ENCODE assay signal across 8 cellular contexts in genomic region chr3:17431004-17431403, GRCh38.
A peak's percentile ranks its signal among the peaks of the same experiment; 100 is the strongest.
DNase-seq lines count a peak whose midpoint lies in the region; ATAC-seq and TF ChIP-seq lines count a peak whose summit lies in the region.

No MANE protein-coding gene starts in this region.

- H3K27me3 ChIP-seq in brain microvascular endothelial cell (replicated peaks) (no peaks in the 10 kb centered on the region), liver (ENCODE audit: control insufficient read depth in 4 of 4, insufficient read depth in 4 of 4, low read length in 3 of 4) (no peaks in the 10 kb centered on the region)

- no peak overlapping the region for H3K4me3 ChIP-seq in brain microvascular endothelial cell (ENCODE audit: low read depth, low read length)
- H3K4me3 ChIP-seq in liver (ENCODE audit: low read depth in 1 of 3, low read length in 3 of 3), result no peak overlapping the region

- in situ Hi-C loops in ACHN (cut with HindIII; ENCODE audit: low pct_ligation_motif_present, low pct_unique_long_range_greater_than_20kb, low sequenced_read_pairs) (no loop called here), brain microvascular endothelial cell (cut with HindIII; ENCODE audit: low pct_ligation_motif_present, low sequenced_read_pairs) (no loop called here)

- H3K36me3 ChIP-seq in brain microvascular endothelial cell (replicated peaks), result no peaks in the 10 kb centered on the region
- no peaks in the 10 kb centered on the region for H3K36me3 ChIP-seq in liver (ENCODE audit: control insufficient read depth in 4 of 4, insufficient read depth in 3 of 4, low read depth in 1 of 4, low read length in 3 of 4)

- peak overlapping the region in 1 of 2 donors; percentile 13 for H3K9ac ChIP-seq in liver (ENCODE audit: low read depth in 1 of 2, low read length in 2 of 2)

- peak; percentile 67 for ATAC-seq in GM18517 (IDR thresholded peaks at IDR 0.05; ENCODE audit: unreplicated experiment)
- ATAC-seq in GM21576 (IDR thresholded peaks at IDR 0.05; ENCODE audit: unreplicated experiment), result no peak
- no peak for ATAC-seq in HG03439 (IDR thresholded peaks at IDR 0.05; ENCODE audit: unreplicated experiment)
- no peak for ATAC-seq in HG03469 (IDR thresholded peaks at IDR 0.05; ENCODE audit: unreplicated experiment)

- TF ChIP-seq CTCF in brain microvascular endothelial cell (IDR thresholded peaks at IDR 0.05; ENCODE audit: low read depth, low read length, missing control alignments), result peak; percentile 26
- TF ChIP-seq CTCF in liver (IDR thresholded peaks at IDR 0.05; ENCODE audit: low read depth, low read length, missing input control), result peak; percentile 48

- H3K27ac ChIP-seq in brain microvascular endothelial cell (no peak overlapping the region), liver (ENCODE audit: low read depth in 1 of 2, low read length in 2 of 2) (no peak overlapping the region)

- DNase-seq in ACHN (peak; percentile 48), NCI-H2171 (lab: John Stamatoyannopoulos, UW) (peak; percentile 6), brain microvascular endothelial cell (no peak)

- peaks cover 0 to 2% (median 0%) of the 10 kb centered on the region in 4 donors for H3K4me1 ChIP-seq in liver (ENCODE audit: control insufficient read depth in 4 of 4, insufficient read depth in 4 of 4, low read length in 3 of 4)

- WGBS in liver, result 12% methylated on average over 2 of the region's 2 CpGs

- no peaks in the 10 kb centered on the region for H3K9me3 ChIP-seq in liver (ENCODE audit: control insufficient read depth in 4 of 4, low read length in 3 of 4)

- peak; percentile 78 to 81 for TF ChIP-seq RAD21 in liver (IDR thresholded peaks at IDR 0.05)

TF ChIP-seq in liver, 16 proteins besides CTCF, POLR2A, EP300 and RAD21:
- TF ChIP-seq YY1 (IDR thresholded peaks at IDR 0.05), result no peak
- no peak for TF ChIP-seq JUND (IDR thresholded peaks at IDR 0.05)
- no peak for TF ChIP-seq GABPA (IDR thresholded peaks at IDR 0.05 in 1 of 2, conservative IDR thresholded peaks at IDR 0.05 in 1 of 2)
- TF ChIP-seq HNF4A (conservative IDR thresholded peaks at IDR 0.05), result no peak
- no peak for TF ChIP-seq NR2F2 (IDR thresholded peaks at IDR 0.05)
